1 cellular context compared by ENCODE assay signal in the genomic region with DNA sequence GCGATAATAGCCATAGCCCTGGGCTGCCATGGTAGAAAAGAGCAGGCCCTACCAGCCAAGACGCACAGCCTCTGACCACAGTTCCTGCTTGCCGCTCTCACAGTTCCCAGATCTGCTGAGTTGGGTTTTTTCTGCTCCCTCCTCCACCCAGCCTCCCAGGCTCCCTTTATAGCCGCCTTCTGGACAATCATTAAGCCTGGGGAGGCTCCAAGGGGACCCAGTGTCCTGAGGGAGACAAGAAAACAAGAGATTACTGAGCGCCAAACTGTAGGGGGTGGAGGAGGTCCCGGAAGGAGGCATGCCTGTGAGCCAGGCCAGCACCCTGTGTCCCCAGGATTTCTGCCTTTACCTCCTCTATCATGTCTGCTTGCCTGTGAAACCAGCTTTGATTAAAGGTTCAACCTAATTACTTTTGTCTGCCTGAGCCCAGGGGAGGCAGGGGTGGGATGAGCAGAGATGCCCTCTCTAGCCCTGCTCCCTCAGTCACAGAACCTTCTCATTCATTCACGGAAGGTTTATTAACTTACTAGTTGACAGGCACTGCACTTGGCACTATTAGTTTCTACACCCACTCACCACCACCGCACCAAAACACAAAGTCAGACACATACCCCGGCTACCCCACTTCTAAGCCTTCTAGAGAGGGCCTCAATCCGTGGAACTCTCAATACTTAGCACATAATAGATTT.
TF ChIP-seq lines count a peak whose summit lies in the region.

No MANE protein-coding gene starts in this region.

TF ChIP-seq in HepG2, 621 proteins besides CTCF, POLR2A, EP300 and RAD21 (continued from another document and continues in another):
- TF ChIP-seq ZNF281 (CRISPR knock-in tag; IDR thresholded peaks at IDR 0.05; ENCODE audit: borderline replicate concordance): peak; percentile 38; the same call in 1 of the 2 replicates
- TF ChIP-seq ZGPAT (CRISPR knock-in tag; IDR thresholded peaks at IDR 0.05): peak; percentile 70
- peak; percentile 44; the same call in 1 of the 2 replicates for TF ChIP-seq SALL1 (CRISPR knock-in tag; IDR thresholded peaks at IDR 0.05)
- 0 out of 2 replicates have a peak, but pooled peaks have one; percentile 37 for TF ChIP-seq GATAD1 (CRISPR knock-in tag; IDR thresholded peaks at IDR 0.05)
- 0 out of 2 replicates have a peak, but pooled peaks have one; percentile 37 for TF ChIP-seq RERE (CRISPR knock-in tag; IDR thresholded peaks at IDR 0.05; ENCODE audit: low read depth)
- peak; percentile 84; the same call in 1 of the 2 replicates for TF ChIP-seq MAFG (CRISPR knock-in tag; IDR thresholded peaks at IDR 0.05)
- TF ChIP-seq NR2C2 (CRISPR knock-in tag; IDR thresholded peaks at IDR 0.05; ENCODE audit: borderline replicate concordance): peak; percentile 52
- 0 out of 2 replicates have a peak, but pooled peaks have one; percentile 29 for TF ChIP-seq AHDC1 (CRISPR knock-in tag; IDR thresholded peaks at IDR 0.05; ENCODE audit: borderline replicate concordance)
- TF ChIP-seq, protein P1, sequence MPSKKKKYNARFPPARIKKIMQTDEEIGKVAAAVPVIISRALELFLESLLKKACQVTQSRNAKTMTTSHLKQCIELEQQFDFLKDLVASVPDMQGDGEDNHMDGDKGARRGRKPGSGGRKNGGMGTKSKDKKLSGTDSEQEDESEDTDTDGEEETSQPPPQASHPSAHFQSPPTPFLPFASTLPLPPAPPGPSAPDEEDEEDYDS (CRISPR knock-in tag; IDR thresholded peaks at IDR 0.05): peak; percentile 99
- TF ChIP-seq, protein P2, sequence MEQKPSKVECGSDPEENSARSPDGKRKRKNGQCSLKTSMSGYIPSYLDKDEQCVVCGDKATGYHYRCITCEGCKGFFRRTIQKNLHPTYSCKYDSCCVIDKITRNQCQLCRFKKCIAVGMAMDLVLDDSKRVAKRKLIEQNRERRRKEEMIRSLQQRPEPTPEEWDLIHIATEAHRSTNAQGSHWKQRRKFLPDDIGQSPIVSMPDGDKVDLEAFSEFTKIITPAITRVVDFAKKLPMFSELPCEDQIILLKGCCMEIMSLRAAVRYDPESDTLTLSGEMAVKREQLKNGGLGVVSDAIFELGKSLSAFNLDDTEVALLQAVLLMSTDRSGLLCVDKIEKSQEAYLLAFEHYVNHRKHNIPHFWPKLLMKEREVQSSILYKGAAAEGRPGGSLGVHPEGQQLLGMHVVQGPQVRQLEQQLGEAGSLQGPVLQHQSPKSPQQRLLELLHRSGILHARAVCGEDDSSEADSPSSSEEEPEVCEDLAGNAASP (CRISPR knock-in tag; IDR thresholded peaks at IDR 0.05; ENCODE audit: borderline replicate concordance): peak; percentile 66
- peak; percentile 65; the same call in 1 of the 2 replicates for TF ChIP-seq SOX5 (CRISPR knock-in tag; IDR thresholded peaks at IDR 0.05; ENCODE audit: borderline replicate concordance)
- TF ChIP-seq KDM5A (IDR thresholded peaks at IDR 0.05; ENCODE audit: borderline replicate concordance, low read length): no peak
- TF ChIP-seq GABPA (IDR thresholded peaks at IDR 0.05; ENCODE audit: low read depth, low read length): no peak
- TF ChIP-seq GABPA (CRISPR knock-in tag; IDR thresholded peaks at IDR 0.05; ENCODE audit: low read depth): peak; percentile 47
- no peak for TF ChIP-seq STAT6 (CRISPR knock-in tag; IDR thresholded peaks at IDR 0.05; ENCODE audit: borderline replicate concordance)
- TF ChIP-seq, protein P3, sequence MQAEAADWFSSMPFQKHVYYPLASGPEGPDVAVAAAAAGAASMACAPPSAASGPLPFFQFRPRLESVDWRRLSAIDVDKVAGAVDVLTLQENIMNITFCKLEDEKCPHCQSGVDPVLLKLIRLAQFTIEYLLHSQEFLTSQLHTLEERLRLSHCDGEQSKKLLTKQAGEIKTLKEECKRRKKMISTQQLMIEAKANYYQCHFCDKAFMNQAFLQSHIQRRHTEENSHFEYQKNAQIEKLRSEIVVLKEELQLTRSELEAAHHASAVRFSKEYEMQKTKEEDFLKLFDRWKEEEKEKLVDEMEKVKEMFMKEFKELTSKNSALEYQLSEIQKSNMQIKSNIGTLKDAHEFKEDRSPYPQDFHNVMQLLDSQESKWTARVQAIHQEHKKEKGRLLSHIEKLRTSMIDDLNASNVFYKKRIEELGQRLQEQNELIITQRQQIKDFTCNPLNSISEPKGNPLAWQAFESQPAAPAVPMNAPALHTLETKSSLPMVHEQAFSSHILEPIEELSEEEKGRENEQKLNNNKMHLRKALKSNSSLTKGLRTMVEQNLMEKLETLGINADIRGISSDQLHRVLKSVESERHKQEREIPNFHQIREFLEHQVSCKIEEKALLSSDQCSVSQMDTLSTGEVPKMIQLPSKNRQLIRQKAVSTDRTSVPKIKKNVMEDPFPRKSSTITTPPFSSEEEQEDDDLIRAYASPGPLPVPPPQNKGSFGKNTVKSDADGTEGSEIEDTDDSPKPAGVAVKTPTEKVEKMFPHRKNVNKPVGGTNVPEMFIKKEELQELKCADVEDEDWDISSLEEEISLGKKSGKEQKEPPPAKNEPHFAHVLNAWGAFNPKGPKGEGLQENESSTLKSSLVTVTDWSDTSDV (CRISPR knock-in tag; IDR thresholded peaks at IDR 0.05): no peak
- TF ChIP-seq TGIF2 (CRISPR knock-in tag; IDR thresholded peaks at IDR 0.05): 0 out of 2 replicates have a peak, but pooled peaks have one; percentile 13
- no peak for TF ChIP-seq BRD4 (CRISPR knock-in tag; IDR thresholded peaks at IDR 0.05)
- TF ChIP-seq FOXP1 (IDR thresholded peaks at IDR 0.05): no peak
- peak; percentile 44; the same call in 1 of the 2 replicates for TF ChIP-seq FOXP1 (CRISPR knock-in tag; IDR thresholded peaks at IDR 0.05)
- peak; percentile 39; the same call in 1 of the 2 replicates for TF ChIP-seq ZNF607 (CRISPR knock-in tag; IDR thresholded peaks at IDR 0.05; ENCODE audit: borderline replicate concordance)
- 0 out of 2 replicates have a peak, but pooled peaks have one; percentile 19 for TF ChIP-seq SMAD1 (CRISPR knock-in tag; IDR thresholded peaks at IDR 0.05; ENCODE audit: borderline replicate concordance, low read depth)
- peak; percentile 67 for TF ChIP-seq HNRNPH1 (optimal IDR thresholded peaks at IDR 0.05; ENCODE audit: low read depth, low read length)
- TF ChIP-seq ERF (CRISPR knock-in tag; IDR thresholded peaks at IDR 0.05): peak; percentile 68
- peak; percentile 44; the same call in 1 of the 2 replicates for TF ChIP-seq FOXO1 (CRISPR knock-in tag; IDR thresholded peaks at IDR 0.05)
